In genomic region chr19:17268754-17269153, GRCh38 we compare ENCODE assay signal across 14 cellular contexts. TPM values are rescaled to one million over a fixed set of nuclear protein-coding genes. Genes with fewer than 3 reads are reported as not detected.
DNase-seq lines count a peak whose midpoint lies in the region; ATAC-seq and TF ChIP-seq lines count a peak whose summit lies in the region.
"Had no signal": no experiment of that assay in that cellular context is flagged by ENCODE, and none has a peak within 500 bp of the region (broad histone marks: within the 10 kb centered on the region; RNA-seq: fewer than 3 reads in every experiment).

No MANE protein-coding gene starts in this region.

- in situ Hi-C loops in transverse colon (cut with MboI; ENCODE audit: low pct_ligation_motif_present in 1 of 4, low pct_unique_long_range_greater_than_20kb in 1 of 4, low sequenced_read_pairs in 3 of 4), result no loop called here

- H3K27ac Mint-ChIP-seq in activated naive CD4-positive, alpha-beta T cell treated with anti-CD3 and anti-CD28 coated beads, Interleukin-2, amount 10 ng/mL, durations not matched to agents 7 days and 5 days, result no peak overlapping the region
- no peak overlapping the region for H3K27ac Mint-ChIP-seq in dendritic cell treated with granulocyte-macrophage colony-stimulating factor and Interleukin-4, amounts not matched to agents 40 ng/mL and 50 ng/mL, for 4 days
- H3K27ac Mint-ChIP-seq in stimulated activated effector memory CD8-positive, alpha-beta T cell treated with anti-CD3 and anti-CD28 coated beads, Interleukin-12 subunit alpha, Interleukin-12 subunit beta, amount 100 ng/mL, for 72 hours, result no peak overlapping the region

- peak overlapping the region; percentile 99 for H3K4me2 ChIP-seq in PC-3 (ENCODE audit: low read length)

- CTCF ChIA-PET in activated naive CD4-positive, alpha-beta T cell treated with anti-CD3 and anti-CD28 coated beads, Interleukin-2, amount 10 ng/mL, durations not matched to agents 7 days and 5 days (lab: Charles Lee), result interaction anchor here (2.2 kb wide), 1 partner anchor 13 kb away, joined by 8 read pairs; the partner anchor contains the start of gene ANKLE1
- CTCF ChIA-PET in PC-3 (lab: Charles Lee), result no interaction called here

- no peaks in the 10 kb centered on the region for H3K9me3 Mint-ChIP-seq in activated naive CD4-positive, alpha-beta T cell treated with anti-CD3 and anti-CD28 coated beads, Interleukin-2, amount 10 ng/mL, durations not matched to agents 7 days and 5 days
- no peaks in the 10 kb centered on the region for H3K9me3 Mint-ChIP-seq in dendritic cell treated with granulocyte-macrophage colony-stimulating factor and Interleukin-4, amounts not matched to agents 40 ng/mL and 50 ng/mL, for 4 days
- H3K9me3 Mint-ChIP-seq in stimulated activated effector memory CD8-positive, alpha-beta T cell treated with anti-CD3 and anti-CD28 coated beads, Interleukin-12 subunit alpha, Interleukin-12 subunit beta, amount 100 ng/mL, for 72 hours, result no peaks in the 10 kb centered on the region

- H3K27me3 Mint-ChIP-seq in activated naive CD4-positive, alpha-beta T cell treated with anti-CD3 and anti-CD28 coated beads, Interleukin-2, amount 10 ng/mL, durations not matched to agents 7 days and 5 days, result no peaks in the 10 kb centered on the region
- no peaks in the 10 kb centered on the region for H3K27me3 Mint-ChIP-seq in dendritic cell treated with granulocyte-macrophage colony-stimulating factor and Interleukin-4, amounts not matched to agents 40 ng/mL and 50 ng/mL, for 4 days

- H3K4me3 Mint-ChIP-seq in activated naive CD4-positive, alpha-beta T cell treated with anti-CD3 and anti-CD28 coated beads, Interleukin-2, amount 10 ng/mL, durations not matched to agents 7 days and 5 days, result peak overlapping the region; percentile 80
- H3K4me3 Mint-ChIP-seq in dendritic cell treated with granulocyte-macrophage colony-stimulating factor and Interleukin-4, amounts not matched to agents 40 ng/mL and 50 ng/mL, for 4 days, result peak overlapping the region; percentile 80
- peak overlapping the region; percentile 79 for H3K4me3 Mint-ChIP-seq in stimulated activated effector memory CD8-positive, alpha-beta T cell treated with anti-CD3 and anti-CD28 coated beads, Interleukin-12 subunit alpha, Interleukin-12 subunit beta, amount 100 ng/mL, for 72 hours

- H3K9me3 ChIP-seq in PC-3 (ENCODE audit: low read length) (no peaks in the 10 kb centered on the region), thyroid gland (no peaks in the 10 kb centered on the region), transverse colon (no peaks in the 10 kb centered on the region)
- H3K9me3 ChIP-seq: ascending aorta, BE2C, heart right ventricle, prostate gland had no signal

- H3K36me3 Mint-ChIP-seq in activated naive CD4-positive, alpha-beta T cell treated with anti-CD3 and anti-CD28 coated beads, Interleukin-2, amount 10 ng/mL, durations not matched to agents 7 days and 5 days, result peaks cover 12% of the 10 kb centered on the region
- H3K36me3 Mint-ChIP-seq in dendritic cell treated with granulocyte-macrophage colony-stimulating factor and Interleukin-4, amounts not matched to agents 40 ng/mL and 50 ng/mL, for 4 days (ENCODE audit: low read depth), result peaks cover 51% of the 10 kb centered on the region
- H3K36me3 Mint-ChIP-seq in stimulated activated effector memory CD8-positive, alpha-beta T cell treated with anti-CD3 and anti-CD28 coated beads, Interleukin-12 subunit alpha, Interleukin-12 subunit beta, amount 100 ng/mL, for 72 hours, result peaks cover 66% of the 10 kb centered on the region

- H3K27ac ChIP-seq in PC-3 (ENCODE audit: low read length) (no peak overlapping the region), thyroid gland (no peak overlapping the region), transverse colon (no peak overlapping the region)
- H3K27ac ChIP-seq: ascending aorta, prostate gland had no signal

- WGBS in thyroid gland, 2 donors, result 87 to 97% methylated on average over 4 to 13 of the region's 13 CpGs
- 91% methylated on average over 13 of the region's 13 CpGs; no CpG with 5 or more reads in 1 of the 2 donors for WGBS in transverse colon (ENCODE audit: low coverage in 1 of 2), 2 donors

- intact Hi-C loops in PC-3 (cut with micrococcal nuclease) (no loop called here), thyroid gland (cut with DNase I) (loop anchor here (10.0 kb wide), 1 partner anchor 54 kb away; the partner anchor contains the start of gene USE1), transverse colon (cut with DNase I; ENCODE audit: low total_unique reads) (no loop called here)
- intact Hi-C loops in dendritic cell treated with granulocyte-macrophage colony-stimulating factor and Interleukin-4, amounts not matched to agents 40 ng/mL and 50 ng/mL, for 4 days (cut with micrococcal nuclease), result no loop called here

- no peak overlapping the region for H3K9ac ChIP-seq in PC-3 (ENCODE audit: low read length)

- H3K4me3 ChIP-seq in PC-3 (ENCODE audit: low read length), result peak overlapping the region; percentile 97; the same call in 1 of the 2 replicates
- no peak overlapping the region for H3K4me3 ChIP-seq in thyroid gland (replicated peaks in 1 of 3)
- no peak overlapping the region for H3K4me3 ChIP-seq in transverse colon

- no peak for ATAC-seq in PC-3
- no peak for ATAC-seq in stimulated activated effector memory CD8-positive, alpha-beta T cell treated with anti-CD3 and anti-CD28 coated beads, Interleukin-12 subunit alpha, Interleukin-12 subunit beta, amount 100 ng/mL, for 72 hours
- no peak for ATAC-seq in GM18873 (IDR thresholded peaks at IDR 0.05; ENCODE audit: low FRiP score, unreplicated experiment)
- ATAC-seq: heart right ventricle had no signal

- H3K4me1 ChIP-seq in PC-3 (ENCODE audit: insufficient read depth, low read length) (peaks cover 7% of the 10 kb centered on the region), thyroid gland (peaks cover 5% of the 10 kb centered on the region in 2 donors), transverse colon (peaks cover 8 to 18% (median 12%) of the 10 kb centered on the region in 4 donors)
- H3K4me1 ChIP-seq: BE2C, prostate gland had no signal

- TF ChIP-seq EP300 in transverse colon (IDR thresholded peaks at IDR 0.05; ENCODE audit: low read depth), result no peak

- H3K79me2 ChIP-seq in PC-3 (ENCODE audit: low read length), result peaks cover 17% of the 10 kb centered on the region

- H3K36me3 ChIP-seq in PC-3 (ENCODE audit: low read depth, low read length) (peaks cover 16% of the 10 kb centered on the region), thyroid gland (peaks cover 16 to 19% of the 10 kb centered on the region in 2 donors), transverse colon (peaks cover 0 to 26% (median 3%) of the 10 kb centered on the region in 4 donors)
- H3K36me3 ChIP-seq: prostate gland had no signal

- H3K27me3 ChIP-seq in PC-3 (ENCODE audit: low read length), result no peaks in the 10 kb centered on the region
- H3K27me3 ChIP-seq in thyroid gland, result no peaks in the 10 kb centered on the region
- no peaks in the 10 kb centered on the region for H3K27me3 ChIP-seq in transverse colon
- H3K27me3 ChIP-seq: ascending aorta, BE2C, heart right ventricle had no signal

- no peak for TF ChIP-seq CTCF in PC-3 (conservative IDR thresholded peaks at IDR 0.05; ENCODE audit: low read depth, low read length)
- no peak for TF ChIP-seq CTCF in thyroid gland (IDR thresholded peaks at IDR 0.05)
- TF ChIP-seq CTCF in transverse colon (IDR thresholded peaks at IDR 0.05), result no peak

- no peaks in the 10 kb centered on the region for H4K20me1 ChIP-seq in PC-3 (ENCODE audit: low read length)

- DNase-seq in activated naive CD4-positive, alpha-beta T cell treated with anti-CD3 and anti-CD28 coated beads, Interleukin-2, amount 10 ng/mL, durations not matched to agents 7 days and 5 days, result no peak
- no peak for DNase-seq in activated naive CD4-positive, alpha-beta T cell (lab: John Stamatoyannopoulos, UW)
- no peak for DNase-seq in PC-3
- no peak for DNase-seq in stimulated activated effector memory CD8-positive, alpha-beta T cell treated with anti-CD3 and anti-CD28 coated beads, Interleukin-12 subunit alpha, Interleukin-12 subunit beta, amount 100 ng/mL, for 72 hours (ENCODE audit: low spot score in 2 of 2)
- no peak for DNase-seq in thyroid gland
- no peak for DNase-seq in transverse colon
- DNase-seq: BE2C, GDM1, heart right ventricle, NCI-H2029 treated with DMSO at 0.1 percent for 48 hours had no signal

- H3K9me2 ChIP-seq in PC-3 (replicated peaks; ENCODE audit: low read length), result no peaks in the 10 kb centered on the region

- no peaks in the 10 kb centered on the region for H3F3A ChIP-seq in PC-3 (ENCODE audit: low read length, unreplicated experiment)

- peaks cover 36% of the 10 kb centered on the region for H3K4me1 Mint-ChIP-seq in activated naive CD4-positive, alpha-beta T cell treated with anti-CD3 and anti-CD28 coated beads, Interleukin-2, amount 10 ng/mL, durations not matched to agents 7 days and 5 days
- H3K4me1 Mint-ChIP-seq in dendritic cell treated with granulocyte-macrophage colony-stimulating factor and Interleukin-4, amounts not matched to agents 40 ng/mL and 50 ng/mL, for 4 days (ENCODE audit: low read depth), result peaks cover 21% of the 10 kb centered on the region
- peaks cover 12% of the 10 kb centered on the region for H3K4me1 Mint-ChIP-seq in stimulated activated effector memory CD8-positive, alpha-beta T cell treated with anti-CD3 and anti-CD28 coated beads, Interleukin-12 subunit alpha, Interleukin-12 subunit beta, amount 100 ng/mL, for 72 hours

- BruUV-seq in PC-3 (replicated peaks; lab: Mats Ljungman, UMichigan), result no TSS peak

- no peak for TF ChIP-seq POLR2A in thyroid gland (IDR thresholded peaks at IDR 0.05)
- no peak for TF ChIP-seq POLR2A in transverse colon (IDR thresholded peaks at IDR 0.05)

- H2AFZ ChIP-seq in PC-3 (ENCODE audit: low read length), result no peak overlapping the region

- POLR2A ChIA-PET in PC-3 (lab: Charles Lee; ENCODE audit: unreplicated experiment), result no interaction called here

RNA-seq across cellular contexts. Expression of gene BABAM1, which starts 1.5 kb away (rescaled TPM):
- total RNA-seq in PC-3 (2014; rRNA removed), result 196 and 214 TPM in 2 replicates
- total RNA-seq in thyroid gland, result 10 to 100 TPM; 49.6 to 87.5 (median 71.1) TPM
- total RNA-seq in transverse colon, result 100 to 1,000 TPM in 1 of 4 donors, 10 to 100 TPM in 3; 56.2 to 364 (median 80.2) TPM

RNA-seq across cellular contexts. Expression of gene USHBP1, which starts 4.2 kb away (rescaled TPM):
- total RNA-seq in PC-3 (2014; rRNA removed), result not detected in 2 replicates
- total RNA-seq in thyroid gland, result 10 to 100 TPM in 3 of 4 donors, 1 to 10 TPM in 1; 8.9 to 24.3 (median 11.1) TPM
- 1 to 10 TPM in 1 of 4 donors, under 1 TPM in 2, not detected in 1; 0.79 to 1.2 (median 0.96) TPM for total RNA-seq in transverse colon

RNA-seq across cellular contexts. Expression of gene ANKLE1, which starts 12.9 kb away (rescaled TPM):
- 2.2 and 3.1 TPM in 2 replicates for total RNA-seq in PC-3 (2014; rRNA removed)
- under 1 TPM; 0.11 to 0.40 (median 0.27) TPM for total RNA-seq in thyroid gland
- total RNA-seq in transverse colon, result under 1 TPM in 2 of 4 donors, not detected in 2; 0.20 to 0.48 TPM
- total RNA-seq: ascending aorta had no signal

RNA-seq across cellular contexts. Expression of gene NR2F6, which starts 23.0 kb away (rescaled TPM):
- total RNA-seq in PC-3 (2014; rRNA removed), result 134 and 159 TPM in 2 replicates
- 100 to 1,000 TPM in 2 of 4 donors, 10 to 100 TPM in 2; 66.0 to 117 (median 97.9) TPM for total RNA-seq in thyroid gland
- total RNA-seq in transverse colon, result 100 to 1,000 TPM; 156 to 362 (median 206) TPM

RNA-seq across cellular contexts. Expression of gene ABHD8, which starts 34.5 kb away (rescaled TPM):
- total RNA-seq in PC-3 (2014; rRNA removed) (42.4 and 53.8 TPM in 2 replicates), thyroid gland (10 to 100 TPM; 14.4 to 31.2 (median 23.3) TPM), transverse colon (10 to 100 TPM in 1 of 4 donors, 1 to 10 TPM in 3; 6.0 to 14.1 (median 9.1) TPM)
